ENCODE assay signal across 8 cellular contexts in genomic region chr15:51776952-51777574, GRCh38. TPM values are rescaled to one million over a fixed set of nuclear protein-coding genes. Genes with fewer than 3 reads are reported as not detected.
A peak's percentile ranks its signal among the peaks of the same experiment; 100 is the strongest.
DNase-seq lines count a peak whose midpoint lies in the region; ATAC-seq, FAIRE-seq and TF ChIP-seq lines count a peak whose summit lies in the region.

No MANE protein-coding gene starts in this region.

- no peaks in the 10 kb centered on the region for H3K9me3 Mint-ChIP-seq in Caco-2 (ENCODE audit: unreplicated experiment)
- no peaks in the 10 kb centered on the region for H3K9me3 Mint-ChIP-seq in MCF 10A (ENCODE audit: unreplicated experiment)

- H3K9me3 ChIP-seq in Caco-2: no peaks in the 10 kb centered on the region

- H3K36me3 Mint-ChIP-seq in Caco-2 (ENCODE audit: insufficient read depth, unreplicated experiment): no peaks in the 10 kb centered on the region
- peaks cover 9% of the 10 kb centered on the region for H3K36me3 Mint-ChIP-seq in MCF 10A (ENCODE audit: insufficient read depth, unreplicated experiment)

- H3K4me3 Mint-ChIP-seq in Caco-2 (ENCODE audit: unreplicated experiment) (no peak overlapping the region), MCF 10A (ENCODE audit: unreplicated experiment) (no peak overlapping the region)

- no peaks in the 10 kb centered on the region for H3K27me3 ChIP-seq in Caco-2 (replicated peaks; ENCODE audit: control insufficient read depth, insufficient read depth, low read length)

- ATAC-seq in GM21723 (IDR thresholded peaks at IDR 0.05; ENCODE audit: unreplicated experiment) (peak; percentile 75), HG02970 (IDR thresholded peaks at IDR 0.05; ENCODE audit: low FRiP score, unreplicated experiment) (no peak)

- POLR2A ChIA-PET in Caco-2 (lab: Charles Lee): interaction anchor here (0.7 kb wide), 1 partner anchor 132 kb away, joined by 3 read pairs; no protein-coding TSS in a partner anchor
- POLR2A ChIA-PET in MCF 10A (lab: Yijun Ruan, JAX): interaction anchor here (0.6 to 3.1 kb wide), 17 partner anchors 19 to 242 kb away, joined by 3 to 49 read pairs (median 4); partner anchors contain the start of genes DMXL2, LYSMD2 and TMOD3

- H3K27me3 Mint-ChIP-seq in Caco-2 (ENCODE audit: insufficient read depth, unreplicated experiment) (peaks cover 4% of the 10 kb centered on the region), MCF 10A (ENCODE audit: insufficient read depth, unreplicated experiment) (no peaks in the 10 kb centered on the region)

- H3K4me1 Mint-ChIP-seq in Caco-2 (ENCODE audit: low read depth, unreplicated experiment): no peaks in the 10 kb centered on the region
- H3K4me1 Mint-ChIP-seq in MCF 10A (ENCODE audit: insufficient read depth, unreplicated experiment): peaks cover 27% of the 10 kb centered on the region

- CTCF ChIA-PET in Caco-2 (lab: Charles Lee) (interaction anchor here (0.5 to 3.9 kb wide), 17 partner anchors 23 to 464 kb away, joined by 3 to 111 read pairs (median 4); partner anchors contain the start of genes DMXL2 and LYSMD2), MCF 10A (lab: Yijun Ruan, JAX) (interaction anchor here (0.6 to 6.2 kb wide), 59 partner anchors 8 to 1209 kb away, joined by 3 to 184 read pairs (median 4); partner anchors contain the start of genes LYSMD2 and SCG3)

- no peak overlapping the region for H3K27ac Mint-ChIP-seq in Caco-2 (ENCODE audit: unreplicated experiment)
- no peak overlapping the region for H3K27ac Mint-ChIP-seq in MCF 10A (ENCODE audit: low read depth, unreplicated experiment)

- TF ChIP-seq CTCF in Caco-2 (IDR thresholded peaks at IDR 0.05; ENCODE audit: insufficient read depth in 1 of 2, low read depth in 1 of 2, low read length in 1 of 2, severe bottlenecking in 1 of 2, unreplicated experiment in 1 of 2) (peak; percentile 73), MCF 10A (IDR thresholded peaks at IDR 0.05; ENCODE audit: unreplicated experiment) (peak; percentile 47)

- H3K4me1 ChIP-seq in Caco-2: no peaks in the 10 kb centered on the region

- FAIRE-seq in TTC549 (lab: Jason Lieb, UNC): peak; percentile 48

- intact Hi-C loops in Caco-2 (cut with micrococcal nuclease; ENCODE audit: unreplicated experiment) (loop anchor here (1.0 kb wide), 1 partner anchor 127 kb away; no protein-coding TSS in a partner anchor), MCF 10A (cut with micrococcal nuclease) (loop anchor here (1.0 to 5.0 kb wide), 3 partner anchors 46 to 240 kb away; no protein-coding TSS in a partner anchor)

- no TSS peak for BruUV-seq in Caco-2 (replicated peaks; lab: Mats Ljungman, UMichigan)
- BruUV-seq in MCF 10A (replicated peaks; lab: Mats Ljungman, UMichigan): no TSS peak

- H3K36me3 ChIP-seq in Caco-2 (ENCODE audit: control insufficient read depth, insufficient read depth, low read length): no peaks in the 10 kb centered on the region

- H3K4me3 ChIP-seq in Caco-2 (ENCODE audit: low read depth, low read length): no peak overlapping the region

- peak; percentile 66 for DNase-seq in Caco-2
- DNase-seq in NCI-H2029 (lab: John Stamatoyannopoulos, UW): peak; percentile 26
- DNase-seq in MCF 10A (ENCODE audit: unreplicated experiment): peak; percentile 94
- peak; percentile 79 for DNase-seq in iris pigment epithelial cell (ENCODE audit: low read depth)
- DNase-seq in stimulated activated CD4-positive, alpha-beta T cell treated with anti-CD3 and anti-CD28 coated beads, Interleukin-1b, Interleukin-23, amount 100 ng/mL, for 24 hours (ENCODE audit: low read depth in 4 of 4, low spot score in 1 of 4): peak; percentile 25 to 47 (median 28)

RNA-seq across cellular contexts. Expression of gene TMOD2, which starts 25.7 kb away (rescaled TPM):
- 0.23 and 0.52 TPM in 2 replicates for total RNA-seq in Caco-2 (2022)
- total RNA-seq in MCF 10A (2022): 2.8 and 5.3 TPM in 2 replicates

RNA-seq across cellular contexts. Expression of gene LYSMD2, which starts 39.6 kb away (rescaled TPM):
- total RNA-seq in Caco-2 (2022) (0.29 and 0.63 TPM in 2 replicates), MCF 10A (2022) (13.4 and 14.3 TPM in 2 replicates)

RNA-seq across cellular contexts. Expression of gene TMOD3, which starts 52.4 kb away (rescaled TPM):
- total RNA-seq in Caco-2 (2022): 46.8 and 54.4 TPM in 2 replicates
- 93.5 and 94.6 TPM in 2 replicates for total RNA-seq in MCF 10A (2022)

Comparison
In these comparisons a context has a peak if more than half of its experiments do, and no peak if none do; other contexts are left out.
1. DNase-seq: peak in every context shown above with its lines; median percentile 94 in MCF 10A; 79 in iris pigment epithelial cell; 66 in Caco-2; 28 in stimulated activated CD4-positive, alpha-beta T cell treated with anti-CD3 and anti-CD28 coated beads, Interleukin-1b, Interleukin-23, amount 100 ng/mL, for 24 hours; 26 in NCI-H2029.